ENCODE assay signal across 8 cellular contexts in genomic region chr10:51960494-51960895, GRCh38.
DNase-seq lines count a peak whose midpoint lies in the region; ATAC-seq, FAIRE-seq and TF ChIP-seq lines count a peak whose summit lies in the region.

No MANE protein-coding gene starts in this region.

- H3K4me3 ChIP-seq in Loucy (ENCODE audit: low read length, poor library complexity, severe bottlenecking) (no peak overlapping the region), astrocyte (ENCODE audit: insufficient read depth, low read depth, low read length) (no peak overlapping the region)

- H3K27me3 ChIP-seq in Loucy (ENCODE audit: insufficient read depth, low read length, poor library complexity, severe bottlenecking) (no peaks in the 10 kb centered on the region), astrocyte (ENCODE audit: insufficient read depth, low read length) (no peaks in the 10 kb centered on the region)

- H3K9me2 ChIP-seq in Loucy (replicated peaks; ENCODE audit: low read depth, low read length), result no peaks in the 10 kb centered on the region

- H4K20me1 ChIP-seq in Loucy (ENCODE audit: insufficient read depth, low read length, poor library complexity, severe bottlenecking) (no peaks in the 10 kb centered on the region), astrocyte (ENCODE audit: insufficient read depth, low read length) (no peaks in the 10 kb centered on the region)

- H3K9ac ChIP-seq in Loucy (ENCODE audit: low read depth, low read length, poor library complexity, severe bottlenecking) (no peak overlapping the region), astrocyte (ENCODE audit: low read length) (no peak overlapping the region)

- H3K9me3 Mint-ChIP-seq in astrocyte (ENCODE audit: unreplicated experiment), result no peaks in the 10 kb centered on the region

- FAIRE-seq in astrocyte (lab: Jason Lieb, UNC), result peak; percentile 60

- DNase-seq in Caki2 (ENCODE audit: low read depth) (peak; percentile 8), astrocyte (ENCODE audit: low read depth) (peak; percentile 8), iPS DF 4.7 (ENCODE audit: extremely low read depth, low spot score) (peak; percentile 14), stromal cell of bone marrow (ENCODE audit: low read depth) (peak; percentile 57), NCI-H526 treated with DMSO at 0.1 percent for 48 hours (lab: John Stamatoyannopoulos, UW) (no peak)

- no peaks in the 10 kb centered on the region for H3K9me3 ChIP-seq in Loucy (ENCODE audit: insufficient read depth, low read depth, low read length)
- H3K9me3 ChIP-seq in astrocyte (ENCODE audit: insufficient read depth, low read depth, low read length), result no peaks in the 10 kb centered on the region

- peak; percentile 76 for TF ChIP-seq CTCF in Loucy (conservative IDR thresholded peaks at IDR 0.05; ENCODE audit: low read length)
- peak; percentile 51 for TF ChIP-seq CTCF in astrocyte (IDR thresholded peaks at IDR 0.05; ENCODE audit: insufficient read depth, low read depth, low read length)

- H3K4me2 ChIP-seq in Loucy (ENCODE audit: low read depth, low read length, poor library complexity, severe bottlenecking), result no peak overlapping the region
- H3K4me2 ChIP-seq in astrocyte (ENCODE audit: low read length), result peak overlapping the region; percentile 53

- no peaks in the 10 kb centered on the region for H3K4me1 Mint-ChIP-seq in astrocyte (ENCODE audit: low read depth, unreplicated experiment)

- in situ Hi-C loops in Caki2 (cut with HindIII; ENCODE audit: low pct_unique_long_range_greater_than_20kb, low sequenced_read_pairs), result no loop called here

- H3K36me3 Mint-ChIP-seq in astrocyte (ENCODE audit: low read depth, unreplicated experiment), result no peaks in the 10 kb centered on the region

- no peak overlapping the region for H2AFZ ChIP-seq in Loucy (ENCODE audit: low read length)
- H2AFZ ChIP-seq in astrocyte (ENCODE audit: low read depth, low read length), result peak overlapping the region; percentile 49

- H3K79me2 ChIP-seq in Loucy (ENCODE audit: insufficient read depth, low read length), result no peaks in the 10 kb centered on the region
- H3K79me2 ChIP-seq in astrocyte (ENCODE audit: insufficient read depth, low read length), result no peaks in the 10 kb centered on the region

- H3F3A ChIP-seq in Loucy (ENCODE audit: low read depth), result no peaks in the 10 kb centered on the region

- H3K4me1 ChIP-seq in Loucy (ENCODE audit: insufficient read depth, low read length, poor library complexity, severe bottlenecking), result no peaks in the 10 kb centered on the region
- H3K4me1 ChIP-seq in astrocyte (ENCODE audit: insufficient read depth, low read length), result no peaks in the 10 kb centered on the region

- H3K27ac ChIP-seq in astrocyte (ENCODE audit: low read depth, low read length), result no peak overlapping the region

- peaks cover 2% of the 10 kb centered on the region for H3K27me3 Mint-ChIP-seq in astrocyte (ENCODE audit: low read depth, unreplicated experiment)

- no peak overlapping the region for H3K4me3 Mint-ChIP-seq in astrocyte (ENCODE audit: unreplicated experiment)

- no peak overlapping the region for H3K27ac Mint-ChIP-seq in astrocyte (ENCODE audit: unreplicated experiment)

- peak; percentile 63 for ATAC-seq in GM19397 (IDR thresholded peaks at IDR 0.05; ENCODE audit: unreplicated experiment)
- ATAC-seq in HG02588 (IDR thresholded peaks at IDR 0.05; ENCODE audit: unreplicated experiment), result no peak

- H3K36me3 ChIP-seq in Loucy (ENCODE audit: insufficient read depth, low read length) (no peaks in the 10 kb centered on the region), astrocyte (ENCODE audit: insufficient read depth, low read length) (no peaks in the 10 kb centered on the region)
